ENCODE assay signal across 1 cellular context in the genomic region with DNA sequence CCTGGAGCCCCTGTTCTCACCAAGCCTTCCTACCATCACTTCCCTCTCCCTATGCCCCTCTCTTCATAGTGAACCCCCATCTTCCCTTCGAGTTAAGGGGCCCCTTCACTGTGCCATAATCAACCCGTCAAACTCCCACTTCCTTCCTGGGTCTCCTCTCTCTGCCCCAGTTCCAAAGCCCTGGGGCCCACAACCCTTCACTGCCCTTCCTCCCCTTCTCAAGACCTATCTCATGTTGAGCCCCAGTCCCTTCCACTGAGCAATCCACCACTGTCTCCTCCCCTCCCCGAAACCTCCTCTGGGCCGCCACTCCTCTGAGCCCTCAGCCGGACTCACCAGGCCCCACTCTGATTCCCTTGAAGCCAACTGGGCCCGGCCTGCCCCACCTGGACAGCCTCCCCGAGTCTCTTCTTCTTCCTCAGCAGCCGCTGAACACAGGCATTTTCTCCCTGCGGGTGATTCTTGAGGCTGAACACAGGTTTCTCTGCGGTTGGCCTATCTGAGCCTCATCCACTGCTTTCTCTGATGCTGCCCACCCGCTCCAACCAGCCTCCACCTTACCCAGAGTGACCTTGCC.
TF ChIP-seq lines count a peak whose summit lies in the region.

No MANE protein-coding gene starts in this region.

TF ChIP-seq in WTC11, 78 proteins besides CTCF, POLR2A, EP300 and RAD21 (continued from another document):
- TF ChIP-seq GRHL2 (CRISPR knock-in tag; IDR thresholded peaks at IDR 0.05; ENCODE audit: insufficient replicate concordance, severe bottlenecking) (no peak), FOXJ3 (CRISPR knock-in tag; IDR thresholded peaks at IDR 0.05; ENCODE audit: borderline replicate concordance) (no peak), JAZF1 (CRISPR knock-in tag; IDR thresholded peaks at IDR 0.05) (no peak), SMAD3 (CRISPR knock-in tag; IDR thresholded peaks at IDR 0.05; ENCODE audit: borderline replicate concordance) (no peak), NFYB (CRISPR knock-in tag; conservative IDR thresholded peaks at IDR 0.05; ENCODE audit: low read depth) (no peak), RELA (CRISPR knock-in tag; IDR thresholded peaks at IDR 0.05; ENCODE audit: borderline replicate concordance) (no peak)
- TF ChIP-seq, protein P1, sequence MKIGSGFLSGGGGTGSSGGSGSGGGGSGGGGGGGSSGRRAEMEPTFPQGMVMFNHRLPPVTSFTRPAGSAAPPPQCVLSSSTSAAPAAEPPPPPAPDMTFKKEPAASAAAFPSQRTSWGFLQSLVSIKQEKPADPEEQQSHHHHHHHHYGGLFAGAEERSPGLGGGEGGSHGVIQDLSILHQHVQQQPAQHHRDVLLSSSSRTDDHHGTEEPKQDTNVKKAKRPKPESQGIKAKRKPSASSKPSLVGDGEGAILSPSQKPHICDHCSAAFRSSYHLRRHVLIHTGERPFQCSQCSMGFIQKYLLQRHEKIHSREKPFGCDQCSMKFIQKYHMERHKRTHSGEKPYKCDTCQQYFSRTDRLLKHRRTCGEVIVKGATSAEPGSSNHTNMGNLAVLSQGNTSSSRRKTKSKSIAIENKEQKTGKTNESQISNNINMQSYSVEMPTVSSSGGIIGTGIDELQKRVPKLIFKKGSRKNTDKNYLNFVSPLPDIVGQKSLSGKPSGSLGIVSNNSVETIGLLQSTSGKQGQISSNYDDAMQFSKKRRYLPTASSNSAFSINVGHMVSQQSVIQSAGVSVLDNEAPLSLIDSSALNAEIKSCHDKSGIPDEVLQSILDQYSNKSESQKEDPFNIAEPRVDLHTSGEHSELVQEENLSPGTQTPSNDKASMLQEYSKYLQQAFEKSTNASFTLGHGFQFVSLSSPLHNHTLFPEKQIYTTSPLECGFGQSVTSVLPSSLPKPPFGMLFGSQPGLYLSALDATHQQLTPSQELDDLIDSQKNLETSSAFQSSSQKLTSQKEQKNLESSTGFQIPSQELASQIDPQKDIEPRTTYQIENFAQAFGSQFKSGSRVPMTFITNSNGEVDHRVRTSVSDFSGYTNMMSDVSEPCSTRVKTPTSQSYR (CRISPR knock-in tag; IDR thresholded peaks at IDR 0.05) = no peak
- TF ChIP-seq, protein P2, sequence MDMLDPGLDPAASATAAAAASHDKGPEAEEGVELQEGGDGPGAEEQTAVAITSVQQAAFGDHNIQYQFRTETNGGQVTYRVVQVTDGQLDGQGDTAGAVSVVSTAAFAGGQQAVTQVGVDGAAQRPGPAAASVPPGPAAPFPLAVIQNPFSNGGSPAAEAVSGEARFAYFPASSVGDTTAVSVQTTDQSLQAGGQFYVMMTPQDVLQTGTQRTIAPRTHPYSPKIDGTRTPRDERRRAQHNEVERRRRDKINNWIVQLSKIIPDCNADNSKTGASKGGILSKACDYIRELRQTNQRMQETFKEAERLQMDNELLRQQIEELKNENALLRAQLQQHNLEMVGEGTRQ (CRISPR knock-in tag; IDR thresholded peaks at IDR 0.05) = no peak
TF ChIP-seq in WTC11: peak in this region for 0.
